Comparison of ENCODE assay signal across 8 cellular contexts in genomic region chr22:36332623-36333331, GRCh38. TPM values are rescaled to one million over a fixed set of nuclear protein-coding genes. Genes with fewer than 3 reads are reported as not detected.
DNase-seq lines count a peak whose midpoint lies in the region; FAIRE-seq and TF ChIP-seq lines count a peak whose summit lies in the region.

No MANE protein-coding gene starts in this region.

- H3K9me3 ChIP-seq in H1 (ENCODE audit: insufficient read depth in 2 of 2, low read depth in 1 of 2, low read length in 1 of 2) (no peaks in the 10 kb centered on the region), neuronal stem cell (replicated peaks in 1 of 2; ENCODE audit: control insufficient read depth in 2 of 2, insufficient read depth in 1 of 2, low read depth in 1 of 2, low read length in 2 of 2) (no peaks in the 10 kb centered on the region), uterus (no peaks in the 10 kb centered on the region)

- no peak overlapping the region for H3K56ac ChIP-seq in H1 (replicated peaks; ENCODE audit: insufficient read length, low read depth, low read length)

- CTCF ChIA-PET in H1 (lab: Charles Lee; ENCODE audit: partially characterized antibody) = interaction anchor here (0.7 to 6.0 kb wide), 16 partner anchors 8 to 136 kb away, joined by 3 to 33 read pairs (median 4); no protein-coding TSS in a partner anchor

- H3K4me1 Mint-ChIP-seq in activated CD4-positive, alpha-beta T cell treated with anti-CD3 and anti-CD28 coated beads, Interleukin-2, amount 10 ng/mL, durations not matched to agents 24 days and 14 days = peaks cover 95% of the 10 kb centered on the region

- H3K4ac ChIP-seq in H1 (replicated peaks; ENCODE audit: insufficient read length, low read depth, low read length) (no peak overlapping the region), neuronal stem cell (ENCODE audit: low read length) (no peak overlapping the region)

- intact Hi-C loops in activated CD4-positive, alpha-beta T cell treated with anti-CD3 and anti-CD28 coated beads, Interleukin-2, amount 10 ng/mL, durations not matched to agents 24 days and 14 days (cut with micrococcal nuclease) = loop anchor here (1.0 to 10.0 kb wide), 6 partner anchors 12 to 902 kb away; no protein-coding TSS in a partner anchor
- intact Hi-C loops in uterus (cut with DNase I; ENCODE audit: low total_unique reads) = loop anchor here (5.0 kb wide), 1 partner anchor 55 kb away; the partner anchor contains the start of gene MYH9

- H2BK120ac ChIP-seq in H1 (replicated peaks; ENCODE audit: low read depth, low read length) = no peak overlapping the region
- no peak overlapping the region for H2BK120ac ChIP-seq in neuronal stem cell (ENCODE audit: low read depth, low read length)

- no peak overlapping the region for H4K5ac ChIP-seq in H1 (ENCODE audit: insufficient read length, low read depth, low read length)

- H2AFZ ChIP-seq in H1 (ENCODE audit: low read length) (no peak overlapping the region), neuronal stem cell (ENCODE audit: low read length) (no peak overlapping the region)

- H3K18ac ChIP-seq in H1 (ENCODE audit: extremely low read depth, low read length) (peak overlapping the region; percentile 56; the same call in 1 of the 2 replicates), neuronal stem cell (ENCODE audit: low read length) (no peak overlapping the region)

- peaks cover 14 to 58% (median 36%) of the 10 kb centered on the region in 4 experiments for H3K4me1 ChIP-seq in H1 (replicated peaks in 1 of 4; ENCODE audit: control insufficient read depth in 3 of 4, insufficient read depth in 4 of 4, low read length in 3 of 4)
- H3K4me1 ChIP-seq in neuronal stem cell (ENCODE audit: control insufficient read depth in 2 of 2, insufficient read depth in 1 of 2, low read depth in 1 of 2, low read length in 2 of 2) = peaks cover 57 to 65% of the 10 kb centered on the region in 2 donors
- peaks cover 63 to 81% of the 10 kb centered on the region in 2 donors for H3K4me1 ChIP-seq in uterus

- FAIRE-seq in H1 (lab: Jason Lieb, UNC) = no peak

- H3K4me3 ChIP-seq in NB4 (ENCODE audit: low read depth, low read length) (peak overlapping the region; percentile 13), H1 (ENCODE audit: extremely low read depth in 1 of 4, insufficient read depth in 2 of 4, low read depth in 3 of 4, low read length in 4 of 4) (no peak overlapping the region), neuronal stem cell (ENCODE audit: low read length in 2 of 2) (no peak overlapping the region), uterus (no peak overlapping the region)

- H3K79me1 ChIP-seq in H1 (ENCODE audit: low read depth, low read length) (peaks cover 17% of the 10 kb centered on the region), neuronal stem cell (ENCODE audit: low read depth, low read length) (peaks cover 8% of the 10 kb centered on the region)

- H4K8ac ChIP-seq in H1 (ENCODE audit: extremely low read depth, insufficient read depth, low read length) = no peak overlapping the region; the same call in none of the 2 replicates
- H4K8ac ChIP-seq in neuronal stem cell (ENCODE audit: low read depth, low read length) = no peak overlapping the region

- no peaks in the 10 kb centered on the region for H3K27me3 Mint-ChIP-seq in activated CD4-positive, alpha-beta T cell treated with anti-CD3 and anti-CD28 coated beads, Interleukin-2, amount 10 ng/mL, durations not matched to agents 24 days and 14 days

- H2BK15ac ChIP-seq in H1 (ENCODE audit: low read length) = no peak overlapping the region; the same call in 1 of the 2 replicates
- H2BK15ac ChIP-seq in neuronal stem cell (ENCODE audit: low read length) = no peak overlapping the region

- H3K27ac Mint-ChIP-seq in activated CD4-positive, alpha-beta T cell treated with anti-CD3 and anti-CD28 coated beads, Interleukin-2, amount 10 ng/mL, durations not matched to agents 24 days and 14 days = peak overlapping the region; percentile 99

- TF ChIP-seq POLR2A in NB4 (IDR thresholded peaks at IDR 0.05; ENCODE audit: extremely low read depth, insufficient read length) (no peak), H1 (IDR thresholded peaks at IDR 0.05; ENCODE audit: control extremely low read depth in 1 of 2, low read depth in 2 of 2, low read length in 2 of 2) (no peak), uterus (IDR thresholded peaks at IDR 0.05) (peak in 1 of 2 donors; percentile 26)

- no peaks in the 10 kb centered on the region for H3K27me3 ChIP-seq in H1 (replicated peaks in 1 of 4; ENCODE audit: control insufficient read depth in 3 of 4, extremely low read depth in 1 of 4, insufficient read depth in 3 of 4, low read length in 3 of 4)
- H3K27me3 ChIP-seq in neuronal stem cell (ENCODE audit: control insufficient read depth in 3 of 3, insufficient read depth in 3 of 3, low read depth in 1 of 3, low read length in 3 of 3) = no peaks in the 10 kb centered on the region
- H3K27me3 ChIP-seq in uterus = no peaks in the 10 kb centered on the region

- H2AK5ac ChIP-seq in H1 (ENCODE audit: low read depth, low read length) (peak overlapping the region; percentile 58; the same call in 1 of the 2 replicates), neuronal stem cell (ENCODE audit: low read depth, low read length) (no peak overlapping the region)

- WGBS in H1 (ENCODE audit: extremely low coverage in 1 of 2, insufficient coverage in 1 of 2, insufficient read length in 1 of 2, insufficient replicate concordance in 2 of 2, low coverage in 1 of 2, low lambda C conversion rate in 2 of 2, missing lambda C conversion rate in 1 of 2), 2 experiments = 81% methylated on average over 13 of the region's 13 CpGs; no CpG with 5 or more reads in 1 of the 2 experiments
- no CpG with 5 or more reads among the region's 13 CpGs for whole genome bisulfite sequencing in neuronal stem cell (ENCODE audit: extremely low coverage in 2 of 2, insufficient read length in 2 of 2, insufficient replicate concordance in 1 of 2), 2 donors

- TF ChIP-seq EP300 in H1 (IDR thresholded peaks at IDR 0.05; ENCODE audit: borderline replicate concordance in 1 of 2, low read depth in 2 of 2, low read length in 2 of 2) = no peak

- no peaks in the 10 kb centered on the region for H3K23me2 ChIP-seq in H1 (ENCODE audit: low read depth, low read length)

- TF ChIP-seq CTCF in NB4 (IDR thresholded peaks at IDR 0.05; ENCODE audit: low read depth, low read length) (no peak), H1 (IDR thresholded peaks at IDR 0.05; ENCODE audit: control extremely low read depth in 1 of 3, insufficient read depth in 1 of 3, low read depth in 1 of 3, low read length in 3 of 3) (no peak), uterus (IDR thresholded peaks at IDR 0.05) (no peak)

- H3K23ac ChIP-seq in H1 (ENCODE audit: insufficient read length) = no peak overlapping the region
- H3K23ac ChIP-seq in neuronal stem cell (ENCODE audit: low read depth, low read length, poor library complexity) = no peak overlapping the region

- H2BK5ac ChIP-seq in H1 (ENCODE audit: low read depth, low read length) = peak overlapping the region; percentile 97
- H2BK5ac ChIP-seq in neuronal stem cell (ENCODE audit: low read length) = no peak overlapping the region

- peak overlapping the region; percentile 41 for H2BK12ac ChIP-seq in H1 (ENCODE audit: low read depth, low read length)
- no peak overlapping the region for H2BK12ac ChIP-seq in neuronal stem cell (ENCODE audit: low read length)

- H3K14ac ChIP-seq in H1 (ENCODE audit: insufficient read length) (no peak overlapping the region), neuronal stem cell (ENCODE audit: low read length) (no peak overlapping the region)

- no peak for TF ChIP-seq RAD21 in H1 (IDR thresholded peaks at IDR 0.05 in 1 of 2, conservative IDR thresholded peaks at IDR 0.05 in 1 of 2; ENCODE audit: low read depth in 2 of 2, low read length in 2 of 2)

- peak overlapping the region; percentile 88 for H3K4me3 Mint-ChIP-seq in activated CD4-positive, alpha-beta T cell treated with anti-CD3 and anti-CD28 coated beads, Interleukin-2, amount 10 ng/mL, durations not matched to agents 24 days and 14 days

- DNase-seq in ELR (ENCODE audit: low read depth) = peak; percentile 97
- DNase-seq in NB4 (ENCODE audit: low read depth) = peak; percentile 87
- peak; percentile 89 for DNase-seq in activated CD4-positive, alpha-beta T cell treated with anti-CD3 and anti-CD28 coated beads, Interleukin-2, amount 10 ng/mL, durations not matched to agents 24 days and 14 days
- DNase-seq in H1 (ENCODE audit: low read depth in 1 of 2, low spot score in 2 of 2) = no peak
- no peak for DNase-seq in neuronal stem cell (ENCODE audit: low spot score)
- DNase-seq in uterus = peak in 1 of 2 donors; percentile 70
- DNase-seq in DMS153 treated with DMSO at 0.1 percent for 48 hours (lab: John Stamatoyannopoulos, UW; ENCODE audit: unreplicated experiment) = no peak
- no peak for DNase-seq in NCI-H1930 (lab: John Stamatoyannopoulos, UW)

- peaks cover 79% of the 10 kb centered on the region for H3K36me3 Mint-ChIP-seq in activated CD4-positive, alpha-beta T cell treated with anti-CD3 and anti-CD28 coated beads, Interleukin-2, amount 10 ng/mL, durations not matched to agents 24 days and 14 days (ENCODE audit: low read depth)

- POLR2A ChIA-PET in H1 (lab: Charles Lee; ENCODE audit: partially characterized antibody) = interaction anchor here (0.8 to 3.8 kb wide), 24 partner anchors 9 to 154 kb away, joined by 3 to 24 read pairs (median 4); partner anchors contain the start of genes MYH9 and TXN2

- H3K9me3 Mint-ChIP-seq in activated CD4-positive, alpha-beta T cell treated with anti-CD3 and anti-CD28 coated beads, Interleukin-2, amount 10 ng/mL, durations not matched to agents 24 days and 14 days = no peaks in the 10 kb centered on the region

- peaks cover 0 to 96% of the 10 kb centered on the region in 2 experiments; a peak in 2 of 4 replicates for H3K79me2 ChIP-seq in H1 (ENCODE audit: control insufficient read depth in 1 of 2, insufficient read depth in 2 of 2, low read length in 2 of 2)

- no peak overlapping the region for H2BK20ac ChIP-seq in H1 (ENCODE audit: low read length)

- H3K27ac ChIP-seq in H1 (ENCODE audit: low read depth, low read length) = peak overlapping the region; percentile 98
- H3K27ac ChIP-seq in neuronal stem cell (replicated peaks; ENCODE audit: low read length) = peak overlapping the region; percentile 42
- H3K27ac ChIP-seq in uterus = peak overlapping the region; percentile 95 to 100

- peaks cover 7 to 41% of the 10 kb centered on the region in 2 experiments for H4K20me1 ChIP-seq in H1 (replicated peaks in 1 of 2; ENCODE audit: control insufficient read depth in 1 of 2, insufficient read depth in 2 of 2, low read length in 2 of 2)

- H4K91ac ChIP-seq in H1 (replicated peaks; ENCODE audit: insufficient read length, low read length) = no peak overlapping the region
- peak overlapping the region; percentile 13 for H4K91ac ChIP-seq in neuronal stem cell (ENCODE audit: low read depth, low read length, poor library complexity)

- H3K4me2 ChIP-seq in H1 (ENCODE audit: insufficient read depth in 1 of 2, low read depth in 2 of 2, low read length in 2 of 2) (no peak overlapping the region), neuronal stem cell (ENCODE audit: insufficient read depth, low read length, poor library complexity, severe bottlenecking) (no peak overlapping the region)

- H3K36me3 ChIP-seq in H1 (ENCODE audit: control insufficient read depth in 2 of 4, insufficient read depth in 4 of 4, low read length in 3 of 4) (peaks cover 8 to 20% (median 14%) of the 10 kb centered on the region in 4 experiments), neuronal stem cell (replicated peaks in 1 of 2; ENCODE audit: control insufficient read depth in 2 of 2, insufficient read depth in 2 of 2, low read length in 2 of 2) (peaks cover 16 to 86% of the 10 kb centered on the region in 2 donors), uterus (no peaks in the 10 kb centered on the region)

- H3K9ac ChIP-seq in H1 (replicated peaks in 1 of 4; ENCODE audit: extremely low read depth in 1 of 4, low read depth in 3 of 4, low read length in 3 of 4) = peak overlapping the region in 1 of 4 experiments; percentile 40; a peak in 1 of 7 replicates
- H3K9ac ChIP-seq in neuronal stem cell (ENCODE audit: low read depth, low read length, poor library complexity) = peak overlapping the region; percentile 53

RNA-seq across cellular contexts. Expression of gene MYH9, which starts 55.0 kb away (rescaled TPM):
- total RNA-seq in activated CD4-positive, alpha-beta T cell treated with anti-CD3 and anti-CD28 coated beads, Interleukin-2, amount 10 ng/mL, durations not matched to agents 24 days and 14 days = 625 and 633 TPM in 2 replicates
- 295 and 322 TPM in 2 replicates for total RNA-seq in H1 (2021; fragmentation: NEBNext Ultra II Directional; extraction: Animal tissue kit (Norgen Biotek cat#: 25700))
- polyA plus RNA-seq in H1 (2011; rRNA removed) = 24.9 and 37.2 TPM in 2 replicates
- 53.6 TPM for polyA plus RNA-seq in H1 (2011; cell fraction: cytosol; rRNA removed)
- 110 TPM for polyA plus RNA-seq in H1 (2011; cell fraction: nucleus; rRNA removed)
- polyA plus RNA-seq in H1 (2012, experiment 1 of 2) = 140 to 212 TPM (median 199 TPM) in 4 replicates
- 59.9 TPM for polyA plus RNA-seq in H1 (2012, experiment 2 of 2)
- 89.1 TPM for polyA plus RNA-seq in H1 (2013, experiment 1 of 2)
- polyA plus RNA-seq in H1 (2013, experiment 2 of 2) = 76.1 TPM
- 273 and 366 TPM in 2 replicates for polyA minus RNA-seq in H1 (2011; rRNA and poly(A)+ RNA removed)
- polyA minus RNA-seq in H1 (2011; cell fraction: cytosol; rRNA and poly(A)+ RNA removed) = 92.9 TPM
- 95.2 TPM for polyA minus RNA-seq in H1 (2011; cell fraction: nucleus; rRNA and poly(A)+ RNA removed)
- polyA plus RNA-seq in neuronal stem cell (2013, experiment 1 of 2) = 60.4 TPM
- 59.3 TPM for polyA plus RNA-seq in neuronal stem cell (2013, experiment 2 of 2)
- total RNA-seq in uterus = 1,000 to 10,000 TPM in 1 of 4 donors, 100 to 1,000 TPM in 3; 215 to 1,171 (median 400) TPM

Comparison
In these comparisons a context has a peak if more than half of its experiments do, and no peak if none do; other contexts are left out.
1. DNase-seq: peak in ELR (single experiment), NB4 (single experiment) and activated CD4-positive, alpha-beta T cell treated with anti-CD3 and anti-CD28 coated beads, Interleukin-2, amount 10 ng/mL, durations not matched to agents 24 days and 14 days (single experiment); none in H1 (0 of 2), neuronal stem cell (single experiment), DMS153 treated with DMSO at 0.1 percent for 48 hours (single experiment) and NCI-H1930 (0 of 2).
2. H3K27ac ChIP-seq: peak in every context shown above with its lines; median percentile 98 in H1; 98 in uterus; 42 in neuronal stem cell.